ENCODE assay signal across 28 cellular contexts in the genomic region with DNA sequence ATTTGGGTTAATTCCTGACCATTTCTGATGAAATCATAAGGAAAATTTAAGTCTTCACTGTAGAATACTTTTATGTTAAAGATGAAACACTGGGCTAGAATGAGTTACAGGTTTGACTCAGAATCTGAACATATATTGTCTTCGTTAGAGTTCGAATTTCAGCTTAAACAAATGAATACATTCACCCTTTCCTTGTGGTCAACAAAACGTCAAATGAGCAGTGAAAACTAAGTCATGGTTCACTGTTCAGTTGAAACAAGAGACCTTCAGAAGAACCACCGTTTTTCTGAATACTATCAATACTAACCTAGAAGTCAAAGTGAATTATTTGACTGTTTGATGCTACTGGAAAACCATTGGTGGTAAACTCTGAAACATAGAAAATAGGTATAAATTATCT.
"Had no signal": no experiment of that assay in that cellular context is flagged by ENCODE, and none has a peak within 500 bp of the region (broad histone marks: within the 10 kb centered on the region; RNA-seq: fewer than 3 reads in every experiment).

No MANE protein-coding gene starts in this region.

- H3K4me3 Mint-ChIP-seq: activated naive CD4-positive, alpha-beta T cell treated with anti-CD3 and anti-CD28 coated beads for 36 hours; activated naive CD8-positive, alpha-beta T cell treated with anti-CD3 and anti-CD28 coated beads for 36 hours; activated T-helper 1 cell treated with anti-CD3 and anti-CD28 coated beads, Interleukin-12 subunit alpha, Interleukin-12 subunit beta, Interleukin-2, Interleukin-4 antibody, amounts not matched to agents 30 ng/mL and 10 ng/mL and 1 ng/mL, durations not matched to agents 14 hours and 24 hours and 36 hours; effector memory CD8-positive, alpha-beta T cell; nephron had no signal

- FAIRE-seq: urothelium cell line had no signal

- ATAC-seq: activated CD4-positive, CD25-positive, alpha-beta regulatory T cell treated with anti-CD3 and anti-CD28 coated beads, Interleukin-2, amount 50 U/mL, for 24 hours; body of pancreas; effector memory CD8-positive, alpha-beta T cell; gastrocnemius medialis; left ventricle myocardium superior; right lobe of liver; stimulated activated naive CD8-positive, alpha-beta T cell treated with anti-CD3 and anti-CD28 coated beads, Interleukin-15, Interleukin-2, amounts not matched to agents 100 U/mL and 50 U/mL, for 24 hours had no signal

- H3K36me3 ChIP-seq: adrenal gland, colonic mucosa, gastrocnemius medialis, ovary, right lobe of liver, thoracic aorta, WERI-Rb-1 had no signal

- H3K4me3 ChIP-seq: adrenal gland, body of pancreas, colonic mucosa, gastrocnemius medialis, ovary, right lobe of liver, thoracic aorta had no signal

- H3K27me3 Mint-ChIP-seq: activated naive CD8-positive, alpha-beta T cell treated with anti-CD3 and anti-CD28 coated beads for 36 hours; effector memory CD8-positive, alpha-beta T cell; progenitor cell of endocrine pancreas had no signal

- DNase-seq: activated CD4-positive, alpha-beta T cell treated with anti-CD3 and anti-CD28 coated beads for 48 hours; activated CD4-positive, alpha-beta T cell treated with anti-CD3 and anti-CD28 coated beads, Interleukin-2, amount 50 U/mL, for 48 hours; activated CD8-positive, alpha-beta memory T cell treated with anti-CD3 and anti-CD28 coated beads for 24 hours; activated effector memory CD4-positive, alpha-beta T cell treated with anti-CD3 and anti-CD28 coated beads, Interleukin-2, amount 50 U/mL, for 16 hours; activated naive CD4-positive, alpha-beta T cell treated with anti-CD3 and anti-CD28 coated beads for 36 hours; activated naive CD8-positive, alpha-beta T cell treated with anti-CD3 and anti-CD28 coated beads for 36 hours; adrenal gland; aorta; body of pancreas; colonic mucosa; effector memory CD8-positive, alpha-beta T cell; erythroblast; gastrocnemius medialis; glutamatergic neuron; islet precursor cell; left ventricle myocardium superior; ovary; right lobe of liver; stimulated activated CD4-positive, alpha-beta T cell treated with anti-CD3 and anti-CD28 coated beads, Interleukin-2, amount 100 ng/mL, for 48 hours; stimulated activated naive CD8-positive, alpha-beta T cell treated with anti-CD3 and anti-CD28 coated beads, Interleukin-15, Interleukin-2, amounts not matched to agents 100 U/mL and 50 U/mL, for 24 hours; trophoblast cell; WERI-Rb-1 had no signal

- H3K27me3 ChIP-seq: adrenal gland, body of pancreas, colonic mucosa, gastrocnemius medialis, ovary, right lobe of liver had no signal

- H3K4me1 ChIP-seq: adrenal gland, body of pancreas, colonic mucosa, gastrocnemius medialis, right lobe of liver had no signal

- H3K27ac ChIP-seq: adrenal gland, body of pancreas, colonic mucosa, gastrocnemius medialis, ovary, right lobe of liver, thoracic aorta, WERI-Rb-1 had no signal

- H3K9me3 Mint-ChIP-seq: activated T-helper 1 cell treated with anti-CD3 and anti-CD28 coated beads, Interleukin-12 subunit alpha, Interleukin-12 subunit beta, Interleukin-2, Interleukin-4 antibody, amounts not matched to agents 30 ng/mL and 10 ng/mL and 1 ng/mL, durations not matched to agents 14 hours and 24 hours and 36 hours; nephron had no signal

- H3K36me3 Mint-ChIP-seq: activated naive CD8-positive, alpha-beta T cell treated with anti-CD3 and anti-CD28 coated beads for 36 hours had no signal

- H3K9me3 ChIP-seq: adrenal gland, body of pancreas, colonic mucosa, gastrocnemius medialis, ovary, right lobe of liver, thoracic aorta had no signal

- H3K27ac Mint-ChIP-seq: activated naive CD4-positive, alpha-beta T cell treated with anti-CD3 and anti-CD28 coated beads for 36 hours; activated naive CD8-positive, alpha-beta T cell treated with anti-CD3 and anti-CD28 coated beads for 36 hours; activated T-helper 1 cell treated with anti-CD3 and anti-CD28 coated beads, Interleukin-12 subunit alpha, Interleukin-12 subunit beta, Interleukin-2, Interleukin-4 antibody, amounts not matched to agents 30 ng/mL and 10 ng/mL and 1 ng/mL, durations not matched to agents 14 hours and 24 hours and 36 hours; effector memory CD8-positive, alpha-beta T cell; nephron; progenitor cell of endocrine pancreas had no signal

- H3K4me1 Mint-ChIP-seq: activated naive CD8-positive, alpha-beta T cell treated with anti-CD3 and anti-CD28 coated beads for 36 hours; nephron had no signal
